10 cellular contexts compared by ENCODE assay signal in the genomic region with DNA sequence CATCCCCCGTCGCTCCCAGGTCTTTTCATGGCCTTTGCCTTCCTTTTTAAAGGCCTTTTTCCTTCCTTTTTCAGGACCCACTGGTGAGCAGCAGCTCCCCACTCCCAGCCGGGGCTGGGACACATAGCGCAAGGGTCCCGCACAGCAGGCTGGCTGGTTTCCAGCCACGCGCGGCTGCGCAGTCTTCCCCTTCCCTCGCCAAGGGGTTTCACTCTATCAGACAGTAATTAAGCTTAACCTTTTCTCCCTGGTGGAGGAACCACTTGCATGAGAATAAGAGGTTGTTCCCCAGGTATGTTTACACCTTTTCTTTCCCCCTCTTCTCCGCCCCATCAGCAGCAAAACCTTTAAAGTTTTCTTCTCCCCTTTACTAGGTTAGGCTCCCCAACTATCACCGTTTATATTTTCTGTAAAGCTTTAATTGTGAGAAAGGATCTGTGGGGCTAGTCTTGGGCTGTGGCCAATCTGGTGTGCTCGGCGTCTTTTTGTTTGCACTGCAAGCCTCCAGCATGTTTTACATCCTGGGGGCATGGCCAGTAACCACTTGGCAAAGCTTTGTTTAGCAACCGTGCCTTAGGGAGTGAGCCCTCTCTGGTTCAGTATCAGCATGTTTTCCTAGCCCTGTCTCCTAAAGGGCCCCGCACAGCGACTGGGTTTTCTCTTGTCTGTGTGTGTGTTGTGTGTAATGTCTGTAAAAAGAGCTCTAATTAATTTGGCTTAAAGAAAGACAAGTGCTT.
DNase-seq lines count a peak whose midpoint lies in the region; ATAC-seq, FAIRE-seq and TF ChIP-seq lines count a peak whose summit lies in the region.
"Had no signal": no experiment of that assay in that cellular context is flagged by ENCODE, and none has a peak within 500 bp of the region (broad histone marks: within the 10 kb centered on the region; RNA-seq: fewer than 3 reads in every experiment).

No MANE protein-coding gene starts in this region.

- H3K4me1 Mint-ChIP-seq in activated CD4-positive, alpha-beta T cell treated with anti-CD3 and anti-CD28 coated beads for 36 hours: peaks cover 13% of the 10 kb centered on the region
- H3K4me1 Mint-ChIP-seq in astrocyte (ENCODE audit: low read depth, unreplicated experiment) (peaks cover 4% of the 10 kb centered on the region), type B pancreatic cell (ENCODE audit: unreplicated experiment) (peaks cover 31% of the 10 kb centered on the region)
- H3K4me1 Mint-ChIP-seq: central memory CD8-positive, alpha-beta T cell had no signal

- intact Hi-C loops in activated CD4-positive, alpha-beta T cell treated with anti-CD3 and anti-CD28 coated beads for 36 hours (cut with DNase I, micrococcal nuclease): no loop called here

- H4K20me1 ChIP-seq in astrocyte (ENCODE audit: insufficient read depth, low read length): no peaks in the 10 kb centered on the region
- H4K20me1 ChIP-seq in keratinocyte (ENCODE audit: control insufficient read depth, extremely low read depth, insufficient read depth, low read length): no peaks in the 10 kb centered on the region
- H4K20me1 ChIP-seq: BLaER1 treated with 17β-estradiol and CSF1 and Interleukin-3, amounts not matched to agents 10 nM and 100 nM had no signal

- TF ChIP-seq CTCF in astrocyte (IDR thresholded peaks at IDR 0.05; ENCODE audit: insufficient read depth, low read depth, low read length) (no peak), keratinocyte (optimal IDR thresholded peaks at IDR 0.05 in 1 of 3, IDR thresholded peaks at IDR 0.05 in 1 of 3, conservative IDR thresholded peaks at IDR 0.05 in 1 of 3; ENCODE audit: extremely low read depth in 1 of 3, insufficient read depth in 2 of 3, low read length in 3 of 3) (no peak), type B pancreatic cell (conservative IDR thresholded peaks at IDR 0.05) (no peak)

- H3K79me2 ChIP-seq in astrocyte (ENCODE audit: insufficient read depth, low read length) (no peaks in the 10 kb centered on the region), keratinocyte (ENCODE audit: control insufficient read depth, insufficient read depth, low read length) (no peaks in the 10 kb centered on the region)

- peaks cover 18% of the 10 kb centered on the region for H3K27me3 Mint-ChIP-seq in activated CD4-positive, alpha-beta T cell treated with anti-CD3 and anti-CD28 coated beads for 36 hours
- H3K27me3 Mint-ChIP-seq in astrocyte (ENCODE audit: low read depth, unreplicated experiment) (peaks cover 8% of the 10 kb centered on the region), type B pancreatic cell (peaks cover 11% of the 10 kb centered on the region)

- H3K36me3 ChIP-seq in astrocyte (ENCODE audit: insufficient read depth, low read length) (no peaks in the 10 kb centered on the region), keratinocyte (ENCODE audit: control insufficient read depth in 2 of 2, extremely low read depth in 1 of 2, insufficient read depth in 2 of 2, low read length in 2 of 2) (no peaks in the 10 kb centered on the region)
- H3K36me3 ChIP-seq: BLaER1 treated with 17β-estradiol and CSF1 and Interleukin-3, amounts not matched to agents 10 nM and 100 nM had no signal

- H3K27me3 ChIP-seq in astrocyte (ENCODE audit: insufficient read depth, low read length) (peaks cover 4% of the 10 kb centered on the region), keratinocyte (ENCODE audit: control insufficient read depth, extremely low read depth, insufficient read depth, low read length) (no peaks in the 10 kb centered on the region)
- H3K27me3 ChIP-seq: BLaER1 treated with 17β-estradiol and CSF1 and Interleukin-3, amounts not matched to agents 10 nM and 100 nM had no signal

- H3K9ac ChIP-seq in astrocyte (ENCODE audit: low read length): peak overlapping the region; percentile 62
- no peak overlapping the region for H3K9ac ChIP-seq in keratinocyte (ENCODE audit: control insufficient read depth, extremely low read depth, insufficient read depth, low read length)
- H3K9ac ChIP-seq: BLaER1 treated with 17β-estradiol and CSF1 and Interleukin-3, amounts not matched to agents 10 nM and 100 nM had no signal

- H3K4me3 ChIP-seq in astrocyte (ENCODE audit: insufficient read depth, low read depth, low read length) (peak overlapping the region; percentile 56), keratinocyte (ENCODE audit: control insufficient read depth in 2 of 3, extremely low read depth in 1 of 3, insufficient read depth in 2 of 3, low read depth in 1 of 3, low read length in 3 of 3) (no peak overlapping the region)
- H3K4me3 ChIP-seq: BLaER1 treated with 17β-estradiol and CSF1 and Interleukin-3, amounts not matched to agents 10 nM and 100 nM had no signal

- POLR2A ChIA-PET in activated CD4-positive, alpha-beta T cell treated with anti-CD3 and anti-CD28 coated beads for 36 hours (lab: Charles Lee): interaction anchor here (1.1 kb wide), 1 partner anchor 45 kb away, joined by 3 read pairs; no protein-coding TSS in a partner anchor

- no peak overlapping the region for H3K27ac Mint-ChIP-seq in activated CD4-positive, alpha-beta T cell treated with anti-CD3 and anti-CD28 coated beads for 36 hours
- H3K27ac Mint-ChIP-seq in astrocyte (ENCODE audit: unreplicated experiment) (peak overlapping the region; percentile 27), type B pancreatic cell (peak overlapping the region; percentile 11)

- H3K4me1 ChIP-seq in astrocyte (ENCODE audit: insufficient read depth, low read length): peaks cover 10% of the 10 kb centered on the region
- H3K4me1 ChIP-seq in keratinocyte (ENCODE audit: control insufficient read depth, extremely low read depth, insufficient read depth, low read length): no peaks in the 10 kb centered on the region
- H3K4me1 ChIP-seq: BLaER1 treated with 17β-estradiol and CSF1 and Interleukin-3, amounts not matched to agents 10 nM and 100 nM had no signal

- H3K9me3 Mint-ChIP-seq in activated CD4-positive, alpha-beta T cell treated with anti-CD3 and anti-CD28 coated beads for 36 hours (ENCODE audit: low read depth): no peaks in the 10 kb centered on the region
- H3K9me3 Mint-ChIP-seq in astrocyte (ENCODE audit: unreplicated experiment) (no peaks in the 10 kb centered on the region), type B pancreatic cell (no peaks in the 10 kb centered on the region)
- H3K9me3 Mint-ChIP-seq: central memory CD8-positive, alpha-beta T cell had no signal

- H2AFZ ChIP-seq in astrocyte (ENCODE audit: low read depth, low read length) (peak overlapping the region; percentile 75), keratinocyte (ENCODE audit: control insufficient read depth, low read length) (peak overlapping the region; percentile 36)

- H3K4me2 ChIP-seq in astrocyte (ENCODE audit: low read length): peak overlapping the region; percentile 89
- no peak overlapping the region for H3K4me2 ChIP-seq in keratinocyte (ENCODE audit: control insufficient read depth, extremely low read depth, insufficient read depth, low read depth, low read length)
- H3K4me2 ChIP-seq: BLaER1 treated with 17β-estradiol and CSF1 and Interleukin-3, amounts not matched to agents 10 nM and 100 nM had no signal

- H3K27ac ChIP-seq in astrocyte (ENCODE audit: low read depth, low read length) (no peak overlapping the region), keratinocyte (ENCODE audit: control insufficient read depth, insufficient read depth, low read length) (no peak overlapping the region)
- H3K27ac ChIP-seq: BLaER1 treated with 17β-estradiol and CSF1 and Interleukin-3, amounts not matched to agents 10 nM and 100 nM had no signal

- CTCF ChIA-PET in activated CD4-positive, alpha-beta T cell treated with anti-CD3 and anti-CD28 coated beads for 36 hours (lab: Charles Lee): interaction anchor here (0.7 to 1.7 kb wide), 2 partner anchors 19 to 1482 kb away, joined by 4 to 7 read pairs; no protein-coding TSS in a partner anchor

- DNase-seq in activated CD4-positive, alpha-beta T cell treated with anti-CD3 and anti-CD28 coated beads for 36 hours: no peak
- DNase-seq in activated CD4-positive, alpha-beta T cell treated with anti-CD3 and anti-CD28 coated beads for 4 hours: no peak
- DNase-seq in astrocyte (ENCODE audit: low read depth) (peak; percentile 21), keratinocyte (ENCODE audit: low read depth, low spot score) (no peak), type B pancreatic cell (ENCODE audit: extremely low spot score, unreplicated experiment) (no peak)
- DNase-seq in stimulated activated CD4-positive, alpha-beta T cell treated with anti-CD3 and anti-CD28 coated beads, Interleukin-1b, Interleukin-23, amount 100 ng/mL, for 48 hours: no peak

- H3K9me3 ChIP-seq in astrocyte (ENCODE audit: insufficient read depth, low read depth, low read length) (no peaks in the 10 kb centered on the region), keratinocyte (ENCODE audit: control insufficient read depth, low read depth, low read length) (no peaks in the 10 kb centered on the region)

- dilution Hi-C loops in keratinocyte (cut with MboI; ENCODE audit: extremely low pct_ligation_motif_present, low sequenced_read_pairs): no loop called here

- no peaks in the 10 kb centered on the region for H3K9me1 ChIP-seq in keratinocyte (ENCODE audit: control insufficient read depth, extremely low read depth, insufficient read depth, low read length)

- no peak for FAIRE-seq in astrocyte (lab: Jason Lieb, UNC)
- FAIRE-seq in keratinocyte (lab: Jason Lieb, UNC): no peak

- no peak for ATAC-seq in activated CD4-positive, alpha-beta T cell treated with anti-CD3 and anti-CD28 coated beads for 36 hours
- ATAC-seq in GM21381 (IDR thresholded peaks at IDR 0.05; ENCODE audit: unreplicated experiment): no peak
- ATAC-seq in SK-N-SH treated with all-trans-retinoic acid at 6 μM for 48 hours: no peak

- H3K4me3 Mint-ChIP-seq in activated CD4-positive, alpha-beta T cell treated with anti-CD3 and anti-CD28 coated beads for 36 hours: peak overlapping the region; percentile 15
- H3K4me3 Mint-ChIP-seq in astrocyte (ENCODE audit: unreplicated experiment) (peak overlapping the region; percentile 71), type B pancreatic cell (peak overlapping the region; percentile 75)
- H3K4me3 Mint-ChIP-seq: central memory CD8-positive, alpha-beta T cell had no signal

- H3K36me3 Mint-ChIP-seq in activated CD4-positive, alpha-beta T cell treated with anti-CD3 and anti-CD28 coated beads for 36 hours (ENCODE audit: low read depth): no peaks in the 10 kb centered on the region
- H3K36me3 Mint-ChIP-seq in astrocyte (ENCODE audit: low read depth, unreplicated experiment): no peaks in the 10 kb centered on the region
- no peaks in the 10 kb centered on the region for H3K36me3 Mint-ChIP-seq in type B pancreatic cell

TF ChIP-seq in SK-N-SH treated with all-trans-retinoic acid at 6 μM for 48 hours, 23 proteins besides CTCF, POLR2A, EP300 and RAD21 (continues in another document):
- no peak for TF ChIP-seq ZC3H10 (CRISPR knock-in tag; IDR thresholded peaks at IDR 0.05)

Comparison
In these comparisons a context has a peak if more than half of its experiments do, and no peak if none do; other contexts are left out.
1. H3K4me3 Mint-ChIP-seq: peak in every context shown above with its lines; median percentile 75 in type B pancreatic cell; 71 in astrocyte; 15 in activated CD4-positive, alpha-beta T cell treated with anti-CD3 and anti-CD28 coated beads for 36 hours.